In the genomic region with DNA sequence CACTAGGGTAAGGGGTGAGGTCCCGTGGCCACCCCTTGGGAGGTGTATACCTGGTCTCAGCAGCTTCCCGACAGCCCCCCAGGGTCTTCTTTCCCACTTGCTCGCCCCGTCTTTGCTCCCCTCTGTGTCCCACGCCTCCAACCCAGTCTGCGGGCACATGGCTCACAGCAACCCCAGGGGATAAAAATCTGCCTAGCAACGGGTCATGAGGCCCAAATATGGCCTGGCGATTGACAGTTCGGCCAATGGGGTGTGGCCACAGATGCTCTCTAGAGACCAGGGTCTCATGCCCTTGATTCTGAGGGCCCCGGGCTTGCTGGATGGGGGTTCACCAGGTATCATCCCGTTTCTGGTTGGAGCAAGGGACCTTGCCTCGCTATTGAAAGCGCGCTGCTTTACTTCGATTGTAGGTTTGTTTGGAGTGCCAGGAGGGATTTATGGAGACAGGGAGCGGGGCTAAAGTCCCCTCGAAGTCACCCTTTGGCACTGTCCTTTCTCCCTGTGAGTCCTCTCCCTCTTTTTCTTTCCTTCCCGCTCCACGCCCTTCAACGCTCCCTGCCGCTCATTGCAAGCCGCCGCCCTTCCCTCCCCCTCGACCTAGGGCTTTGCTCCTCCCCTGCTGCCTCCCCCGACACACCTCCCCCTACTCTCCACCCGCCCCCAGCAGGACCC, we compare ENCODE assay signal across 2 cellular contexts.
TF ChIP-seq lines count a peak whose summit lies in the region.

No MANE protein-coding gene starts in this region.

TF ChIP-seq in HCT116, 20 proteins besides CTCF, POLR2A, EP300 and RAD21:
- TF ChIP-seq SRF (IDR thresholded peaks at IDR 0.05; ENCODE audit: low read depth): peak; percentile 64; the same call in 1 of the 2 replicates
- TF ChIP-seq YY1 (IDR thresholded peaks at IDR 0.05; ENCODE audit: extremely low read depth, insufficient replicate concordance, low read depth, low read length): no peak

TF ChIP-seq in GM12878, 131 proteins besides CTCF, POLR2A, EP300 and RAD21:
- no peak for TF ChIP-seq EZH2 (IDR thresholded peaks at IDR 0.05; ENCODE audit: borderline replicate concordance, control insufficient read depth, low read depth, low read length)
- TF ChIP-seq CHD1 (IDR thresholded peaks at IDR 0.05; ENCODE audit: low read depth, low read length): no peak
- TF ChIP-seq SP1 (IDR thresholded peaks at IDR 0.05; ENCODE audit: low read depth, low read length): no peak
- peak; percentile 83 to 85 for TF ChIP-seq SRF (IDR thresholded peaks at IDR 0.05; ENCODE audit: low read depth in 2 of 2, low read length in 2 of 2)
- no peak for TF ChIP-seq FOXK2 (IDR thresholded peaks at IDR 0.05)
- TF ChIP-seq RFX5 (IDR thresholded peaks at IDR 0.05; ENCODE audit: low read depth, low read length): peak; percentile 83
- TF ChIP-seq HDAC6 (IDR thresholded peaks at IDR 0.05; ENCODE audit: unreplicated experiment): no peak
- TF ChIP-seq, protein P1, sequence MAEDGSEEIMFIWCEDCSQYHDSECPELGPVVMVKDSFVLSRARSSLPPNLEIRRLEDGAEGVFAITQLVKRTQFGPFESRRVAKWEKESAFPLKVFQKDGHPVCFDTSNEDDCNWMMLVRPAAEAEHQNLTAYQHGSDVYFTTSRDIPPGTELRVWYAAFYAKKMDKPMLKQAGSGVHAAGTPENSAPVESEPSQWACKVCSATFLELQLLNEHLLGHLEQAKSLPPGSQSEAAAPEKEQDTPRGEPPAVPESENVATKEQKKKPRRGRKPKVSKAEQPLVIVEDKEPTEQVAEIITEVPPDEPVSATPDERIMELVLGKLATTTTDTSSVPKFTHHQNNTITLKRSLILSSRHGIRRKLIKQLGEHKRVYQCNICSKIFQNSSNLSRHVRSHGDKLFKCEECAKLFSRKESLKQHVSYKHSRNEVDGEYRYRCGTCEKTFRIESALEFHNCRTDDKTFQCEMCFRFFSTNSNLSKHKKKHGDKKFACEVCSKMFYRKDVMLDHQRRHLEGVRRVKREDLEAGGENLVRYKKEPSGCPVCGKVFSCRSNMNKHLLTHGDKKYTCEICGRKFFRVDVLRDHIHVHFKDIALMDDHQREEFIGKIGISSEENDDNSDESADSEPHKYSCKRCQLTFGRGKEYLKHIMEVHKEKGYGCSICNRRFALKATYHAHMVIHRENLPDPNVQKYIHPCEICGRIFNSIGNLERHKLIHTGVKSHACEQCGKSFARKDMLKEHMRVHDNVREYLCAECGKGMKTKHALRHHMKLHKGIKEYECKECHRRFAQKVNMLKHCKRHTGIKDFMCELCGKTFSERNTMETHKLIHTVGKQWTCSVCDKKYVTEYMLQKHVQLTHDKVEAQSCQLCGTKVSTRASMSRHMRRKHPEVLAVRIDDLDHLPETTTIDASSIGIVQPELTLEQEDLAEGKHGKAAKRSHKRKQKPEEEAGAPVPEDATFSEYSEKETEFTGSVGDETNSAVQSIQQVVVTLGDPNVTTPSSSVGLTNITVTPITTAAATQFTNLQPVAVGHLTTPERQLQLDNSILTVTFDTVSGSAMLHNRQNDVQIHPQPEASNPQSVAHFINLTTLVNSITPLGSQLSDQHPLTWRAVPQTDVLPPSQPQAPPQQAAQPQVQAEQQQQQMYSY (CRISPR knock-in tag; IDR thresholded peaks at IDR 0.05): no peak
- no peak for TF ChIP-seq GATAD2B (conservative IDR thresholded peaks at IDR 0.05; ENCODE audit: low read depth)
